ENCODE assay signal across 8 cellular contexts in the genomic region with DNA sequence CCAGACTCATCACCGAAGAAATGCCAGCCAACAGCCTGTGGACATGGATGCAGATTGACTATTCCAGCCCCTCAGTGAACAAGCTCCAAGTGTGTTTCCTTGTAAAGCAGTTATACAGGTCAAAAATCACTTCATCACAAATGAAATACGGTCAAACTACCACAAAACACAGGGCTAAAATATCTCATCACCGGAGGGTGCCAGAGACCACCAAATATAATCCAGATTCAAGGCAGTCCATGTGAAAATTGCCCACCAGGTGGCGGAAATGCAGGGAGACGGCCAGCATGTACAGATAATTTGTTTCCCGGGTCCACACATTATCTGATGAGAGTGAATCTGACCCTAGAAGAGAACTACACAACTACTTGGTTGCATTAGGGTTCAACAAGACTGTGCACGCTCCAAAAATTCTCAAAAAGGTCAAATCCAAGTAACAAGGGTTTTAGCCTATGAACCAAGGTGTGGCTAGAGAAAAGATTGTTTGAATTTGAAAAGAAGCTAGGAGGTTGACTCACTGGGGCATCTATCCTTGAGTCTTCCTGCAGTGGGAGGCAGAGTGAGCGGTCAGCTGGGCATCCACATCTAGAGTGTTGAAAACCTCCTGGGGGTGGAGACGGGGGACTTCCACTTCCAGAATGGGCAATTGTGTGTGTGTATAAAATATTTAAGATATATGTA.
DNase-seq lines count a peak whose midpoint lies in the region; ATAC-seq and TF ChIP-seq lines count a peak whose summit lies in the region.

No MANE protein-coding gene starts in this region.

- H3K4me3 ChIP-seq in NB4 (ENCODE audit: low read depth, low read length) (no peak overlapping the region), right cardiac atrium (ENCODE audit: low read length) (no peak overlapping the region)

- TF ChIP-seq CTCF in NB4 (IDR thresholded peaks at IDR 0.05; ENCODE audit: low read depth, low read length), result peak; percentile 85

- no peaks in the 10 kb centered on the region for H3K9me3 ChIP-seq in right cardiac atrium (ENCODE audit: control insufficient read depth, low read length)

- no peak overlapping the region for H3K27ac ChIP-seq in right cardiac atrium (ENCODE audit: low read length)

- DNase-seq in ELR (ENCODE audit: low read depth) (peak; percentile 76), NB4 (ENCODE audit: low read depth) (peak; percentile 77), T follicular helper cell (ENCODE audit: low read depth) (peak; percentile 67), amniotic stem cell (lab: John Stamatoyannopoulos, UW) (peak; percentile 72), right cardiac atrium (peak; percentile 74 to 85 (median 77)), smooth muscle cell of the brain vasculature (ENCODE audit: low read depth, low spot score) (peak; percentile 55), HuH-7 (ENCODE audit: low spot score) (no peak), epidermal melanocyte (ENCODE audit: insufficient read length, low spot score) (no peak)

- peak; percentile 55 to 58 for ATAC-seq in right cardiac atrium

- H3K27me3 ChIP-seq in right cardiac atrium (ENCODE audit: control insufficient read depth, insufficient read depth), result no peaks in the 10 kb centered on the region

- no peaks in the 10 kb centered on the region for H3K4me1 ChIP-seq in right cardiac atrium (ENCODE audit: control insufficient read depth, insufficient read depth, low read length)

- no peak for TF ChIP-seq POLR2A in NB4 (IDR thresholded peaks at IDR 0.05; ENCODE audit: extremely low read depth, insufficient read length)

- WGBS in right cardiac atrium, result 19% methylated on average over 9 of the region's 9 CpGs

- intact Hi-C loops in right cardiac atrium (cut with DNase I), result loop anchor here (1.0 to 10.0 kb wide), 8 partner anchors 107 to 497 kb away; no protein-coding TSS in a partner anchor

Comparison
In these comparisons a context has a peak if more than half of its experiments do, and no peak if none do; other contexts are left out.
1. DNase-seq: peak in ELR (single experiment), NB4 (single experiment), T follicular helper cell (single experiment), amniotic stem cell (single experiment), right cardiac atrium (3 of 3) and smooth muscle cell of the brain vasculature (single experiment); none in HuH-7 (single experiment) and epidermal melanocyte (single experiment).